In the genomic region with DNA sequence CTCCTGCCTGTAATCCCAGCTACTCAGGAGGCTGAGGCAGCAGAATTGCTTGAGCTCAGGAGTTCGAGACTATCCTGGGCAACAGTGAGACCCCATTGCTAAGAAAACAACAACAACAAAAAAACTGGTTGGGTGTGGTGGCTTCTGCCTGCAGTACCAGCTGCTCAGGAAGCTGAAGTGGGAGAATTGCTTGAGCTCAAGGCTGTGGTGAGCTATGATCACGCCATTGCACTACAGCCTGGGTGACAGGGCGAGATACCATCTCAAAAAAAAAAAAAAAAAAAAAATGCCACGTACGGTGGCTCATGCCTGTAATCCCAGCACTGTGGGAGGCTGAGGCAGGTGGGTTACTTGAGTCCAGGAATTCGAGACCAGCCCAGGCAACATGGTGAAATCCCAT, we compare ENCODE assay signal across 22 cellular contexts. TPM values are rescaled to one million over a fixed set of nuclear protein-coding genes. Genes with fewer than 3 reads are reported as not detected.
DNase-seq lines count a peak whose midpoint lies in the region; ATAC-seq, FAIRE-seq and TF ChIP-seq lines count a peak whose summit lies in the region.
"Had no signal": no experiment of that assay in that cellular context is flagged by ENCODE, and none has a peak within 500 bp of the region (broad histone marks: within the 10 kb centered on the region; RNA-seq: fewer than 3 reads in every experiment).

No MANE protein-coding gene starts in this region.

- peak; percentile 63 for ATAC-seq in activated CD8-positive, alpha-beta T cell treated with anti-CD3 and anti-CD28 coated beads, Interleukin-2, amount 10 ng/mL, durations not matched to agents 7 days and 5 days
- no peak for ATAC-seq in activated CD8-positive, alpha-beta T cell treated with anti-CD3 and anti-CD28 coated beads for 36 hours
- ATAC-seq in DND-41 (ENCODE audit: insufficient read depth, low read depth), result peak; percentile 73
- no peak for ATAC-seq in pancreas
- no peak for ATAC-seq in activated naive CD8-positive, alpha-beta T cell treated with anti-CD3 and anti-CD28 coated beads, Interleukin-2, amount 50 U/mL, for 24 hours
- ATAC-seq: HCT116, K562 had no signal

- H4K20me1 ChIP-seq in DND-41 (ENCODE audit: insufficient read depth, low read length), result no peaks in the 10 kb centered on the region
- H4K20me1 ChIP-seq in neural progenitor cell (ENCODE audit: low read depth), result no peaks in the 10 kb centered on the region

- intact Hi-C loops in activated CD8-positive, alpha-beta T cell treated with anti-CD3 and anti-CD28 coated beads for 36 hours (cut with micrococcal nuclease), result no loop called here
- intact Hi-C loops in activated CD4-positive, alpha-beta memory T cell treated with anti-CD3 and anti-CD28 coated beads for 36 hours (cut with micrococcal nuclease), result no loop called here
- intact Hi-C loops in pancreas (cut with DNase I), result no loop called here

- H3K9me3 ChIP-seq in DND-41 (ENCODE audit: insufficient read depth, low read length, severe bottlenecking) (no peaks in the 10 kb centered on the region), trophoblast cell (ENCODE audit: insufficient read depth, low read depth, low read length) (no peaks in the 10 kb centered on the region), neural progenitor cell (ENCODE audit: low read depth) (no peaks in the 10 kb centered on the region), pancreas (no peaks in the 10 kb centered on the region)

- H3K4ac ChIP-seq in trophoblast cell (ENCODE audit: low read depth, low read length), result no peak overlapping the region

- no peak overlapping the region for H4K8ac ChIP-seq in trophoblast cell (ENCODE audit: low read depth, low read length)

- H4K91ac ChIP-seq in trophoblast cell (ENCODE audit: low read depth, low read length), result no peak overlapping the region

- no peak overlapping the region for H2AK5ac ChIP-seq in trophoblast cell (ENCODE audit: low read length)

- H3K4me1 Mint-ChIP-seq in activated CD8-positive, alpha-beta T cell treated with anti-CD3 and anti-CD28 coated beads, Interleukin-2, amount 10 ng/mL, durations not matched to agents 7 days and 5 days (ENCODE audit: low read depth), result peaks cover 5% of the 10 kb centered on the region
- no peaks in the 10 kb centered on the region for H3K4me1 Mint-ChIP-seq in activated CD8-positive, alpha-beta T cell treated with anti-CD3 and anti-CD28 coated beads for 36 hours (ENCODE audit: low read depth)
- peaks cover 5% of the 10 kb centered on the region for H3K4me1 Mint-ChIP-seq in activated CD4-positive, alpha-beta memory T cell treated with anti-CD3 and anti-CD28 coated beads for 36 hours (ENCODE audit: low read depth)
- no peaks in the 10 kb centered on the region for H3K4me1 Mint-ChIP-seq in neural progenitor cell
- no peaks in the 10 kb centered on the region for H3K4me1 Mint-ChIP-seq in activated naive CD8-positive, alpha-beta T cell treated with anti-CD3 and anti-CD28 coated beads, Interleukin-2, amount 50 U/mL, for 24 hours

- no peak for FAIRE-seq in pancreas (lab: Jason Lieb, UNC)
- FAIRE-seq: G401.6, GM12892, K562 had no signal

- no peak overlapping the region for H3K14ac ChIP-seq in trophoblast cell (ENCODE audit: low read length)

- no peaks in the 10 kb centered on the region for H3K27me3 Mint-ChIP-seq in activated CD8-positive, alpha-beta T cell treated with anti-CD3 and anti-CD28 coated beads, Interleukin-2, amount 10 ng/mL, durations not matched to agents 7 days and 5 days (ENCODE audit: low read depth)
- H3K27me3 Mint-ChIP-seq in activated CD8-positive, alpha-beta T cell treated with anti-CD3 and anti-CD28 coated beads for 36 hours, result no peaks in the 10 kb centered on the region
- H3K27me3 Mint-ChIP-seq in activated CD4-positive, alpha-beta memory T cell treated with anti-CD3 and anti-CD28 coated beads for 36 hours, result no peaks in the 10 kb centered on the region
- no peaks in the 10 kb centered on the region for H3K27me3 Mint-ChIP-seq in neural progenitor cell (ENCODE audit: insufficient read depth, low read depth)
- no peaks in the 10 kb centered on the region for H3K27me3 Mint-ChIP-seq in activated naive CD8-positive, alpha-beta T cell treated with anti-CD3 and anti-CD28 coated beads, Interleukin-2, amount 50 U/mL, for 24 hours

- POLR2A ChIA-PET in activated CD8-positive, alpha-beta T cell treated with anti-CD3 and anti-CD28 coated beads, Interleukin-2, amount 10 ng/mL, durations not matched to agents 7 days and 5 days (lab: Charles Lee), result no interaction called here
- POLR2A ChIA-PET in activated CD8-positive, alpha-beta T cell treated with anti-CD3 and anti-CD28 coated beads for 36 hours (lab: Charles Lee), result interaction anchor here (1.0 kb wide), 1 partner anchor 55 kb away, joined by 3 read pairs; no protein-coding TSS in a partner anchor
- POLR2A ChIA-PET in activated CD4-positive, alpha-beta memory T cell treated with anti-CD3 and anti-CD28 coated beads for 36 hours (lab: Charles Lee), result no interaction called here

- H3K36me3 ChIP-seq in DND-41 (ENCODE audit: insufficient read depth, low read length) (peaks cover 78% of the 10 kb centered on the region), trophoblast cell (ENCODE audit: control insufficient read depth in 1 of 2, insufficient read depth in 2 of 2, low read length in 2 of 2) (peaks cover 34 to 43% of the 10 kb centered on the region in 2 experiments), neural progenitor cell (peaks cover 24% of the 10 kb centered on the region), pancreas (peaks cover 0 to 70% (median 7%) of the 10 kb centered on the region in 3 donors)

- H3K4me1 ChIP-seq in DND-41 (ENCODE audit: insufficient read depth, low read length) (no peaks in the 10 kb centered on the region; the same call in 1 of the 2 replicates), trophoblast cell (ENCODE audit: control insufficient read depth in 1 of 2, insufficient read depth in 2 of 2, low read length in 2 of 2) (no peaks in the 10 kb centered on the region), neural progenitor cell (no peaks in the 10 kb centered on the region), pancreas (no peaks in the 10 kb centered on the region)

- peak overlapping the region; percentile 83 for H3K27ac Mint-ChIP-seq in activated CD8-positive, alpha-beta T cell treated with anti-CD3 and anti-CD28 coated beads, Interleukin-2, amount 10 ng/mL, durations not matched to agents 7 days and 5 days
- H3K27ac Mint-ChIP-seq in activated CD8-positive, alpha-beta T cell treated with anti-CD3 and anti-CD28 coated beads for 36 hours, result no peak overlapping the region
- H3K27ac Mint-ChIP-seq in activated CD4-positive, alpha-beta memory T cell treated with anti-CD3 and anti-CD28 coated beads for 36 hours, result no peak overlapping the region
- no peak overlapping the region for H3K27ac Mint-ChIP-seq in neural progenitor cell
- H3K27ac Mint-ChIP-seq in activated naive CD8-positive, alpha-beta T cell treated with anti-CD3 and anti-CD28 coated beads, Interleukin-2, amount 50 U/mL, for 24 hours, result no peak overlapping the region

- H3K36me3 Mint-ChIP-seq in activated CD8-positive, alpha-beta T cell treated with anti-CD3 and anti-CD28 coated beads, Interleukin-2, amount 10 ng/mL, durations not matched to agents 7 days and 5 days (ENCODE audit: low read depth), result peaks cover 35% of the 10 kb centered on the region
- H3K36me3 Mint-ChIP-seq in activated CD8-positive, alpha-beta T cell treated with anti-CD3 and anti-CD28 coated beads for 36 hours (ENCODE audit: low read depth), result peaks cover 14% of the 10 kb centered on the region
- H3K36me3 Mint-ChIP-seq in activated CD4-positive, alpha-beta memory T cell treated with anti-CD3 and anti-CD28 coated beads for 36 hours, result peaks cover 14% of the 10 kb centered on the region
- peaks cover 17% of the 10 kb centered on the region for H3K36me3 Mint-ChIP-seq in neural progenitor cell
- H3K36me3 Mint-ChIP-seq in activated naive CD8-positive, alpha-beta T cell treated with anti-CD3 and anti-CD28 coated beads, Interleukin-2, amount 50 U/mL, for 24 hours (ENCODE audit: low read depth), result peaks cover 21% of the 10 kb centered on the region

- H3K27me3 ChIP-seq in DND-41 (ENCODE audit: insufficient read depth, low read length, poor library complexity) (no peaks in the 10 kb centered on the region), trophoblast cell (ENCODE audit: insufficient read depth, low read length) (no peaks in the 10 kb centered on the region), neural progenitor cell (no peaks in the 10 kb centered on the region), pancreas (no peaks in the 10 kb centered on the region)

- H3K4me3 Mint-ChIP-seq in activated CD8-positive, alpha-beta T cell treated with anti-CD3 and anti-CD28 coated beads, Interleukin-2, amount 10 ng/mL, durations not matched to agents 7 days and 5 days, result no peak overlapping the region
- no peak overlapping the region for H3K4me3 Mint-ChIP-seq in activated CD8-positive, alpha-beta T cell treated with anti-CD3 and anti-CD28 coated beads for 36 hours
- H3K4me3 Mint-ChIP-seq in activated CD4-positive, alpha-beta memory T cell treated with anti-CD3 and anti-CD28 coated beads for 36 hours, result no peak overlapping the region
- no peak overlapping the region for H3K4me3 Mint-ChIP-seq in neural progenitor cell
- H3K4me3 Mint-ChIP-seq in activated naive CD8-positive, alpha-beta T cell treated with anti-CD3 and anti-CD28 coated beads, Interleukin-2, amount 50 U/mL, for 24 hours, result no peak overlapping the region

- no peaks in the 10 kb centered on the region for H3K79me1 ChIP-seq in trophoblast cell (ENCODE audit: low read length)

- TF ChIP-seq CTCF in activated CD8-positive, alpha-beta T cell treated with anti-CD3 and anti-CD28 coated beads for 36 hours (IDR thresholded peaks at IDR 0.05), result no peak
- TF ChIP-seq CTCF in DND-41 (IDR thresholded peaks at IDR 0.05; ENCODE audit: borderline replicate concordance, extremely low read depth, low read length, poor library complexity, severe bottlenecking) (no peak), neural progenitor cell (IDR thresholded peaks at IDR 0.05) (no peak), pancreas (IDR thresholded peaks at IDR 0.05) (no peak)

- no peak overlapping the region for H3K23ac ChIP-seq in trophoblast cell (ENCODE audit: low read length)

- no CpG with 5 or more reads among the region's 6 CpGs for WGBS in trophoblast cell (ENCODE audit: extremely low coverage, insufficient coverage, insufficient read length)
- WGBS in pancreas, 2 donors, result 93 to 98% methylated on average over 4 to 6 of the region's 6 CpGs

- H2BK12ac ChIP-seq in trophoblast cell (ENCODE audit: low read length), result no peak overlapping the region

- H3K4me3 ChIP-seq in DND-41 (ENCODE audit: low read depth in 1 of 2, low read length in 2 of 2), result no peak overlapping the region
- no peak overlapping the region for H3K4me3 ChIP-seq in trophoblast cell (ENCODE audit: low read depth, low read length)
- H3K4me3 ChIP-seq in neural progenitor cell, result no peak overlapping the region
- H3K4me3 ChIP-seq in pancreas, result no peak overlapping the region
- H3K4me3 ChIP-seq: GM23248, K562 had no signal

- H3K27ac ChIP-seq in DND-41 (ENCODE audit: low read length) (peak overlapping the region; percentile 61; the same call in 1 of the 2 replicates), trophoblast cell (ENCODE audit: low read depth, low read length) (no peak overlapping the region), neural progenitor cell (no peak overlapping the region), pancreas (no peak overlapping the region)
- H3K27ac ChIP-seq: GM23248, RWPE1 had no signal

- H2AFZ ChIP-seq in DND-41 (ENCODE audit: low read depth, low read length), result no peak overlapping the region
- H2AFZ ChIP-seq in trophoblast cell (ENCODE audit: insufficient read depth, low read length, poor library complexity), result no peak overlapping the region
- H2AFZ ChIP-seq in neural progenitor cell (replicated peaks), result no peak overlapping the region
- H2AFZ ChIP-seq: GM23248 had no signal

- CTCF ChIA-PET in activated CD8-positive, alpha-beta T cell treated with anti-CD3 and anti-CD28 coated beads, Interleukin-2, amount 10 ng/mL, durations not matched to agents 7 days and 5 days (lab: Charles Lee), result interaction anchor here (0.7 kb wide), 1 partner anchor 47 kb away, joined by 3 read pairs; the partner anchor contains the start of gene NME1
- CTCF ChIA-PET in activated CD8-positive, alpha-beta T cell treated with anti-CD3 and anti-CD28 coated beads for 36 hours (lab: Charles Lee), result interaction anchor here (1.2 kb wide), 1 partner anchor 13 kb away, joined by 3 read pairs; no protein-coding TSS in a partner anchor
- CTCF ChIA-PET in activated CD4-positive, alpha-beta memory T cell treated with anti-CD3 and anti-CD28 coated beads for 36 hours (lab: Charles Lee), result no interaction called here

- H2BK120ac ChIP-seq in trophoblast cell (ENCODE audit: insufficient read depth, low read length, poor library complexity), result no peak overlapping the region

- no peaks in the 10 kb centered on the region for H3K9me3 Mint-ChIP-seq in activated CD8-positive, alpha-beta T cell treated with anti-CD3 and anti-CD28 coated beads, Interleukin-2, amount 10 ng/mL, durations not matched to agents 7 days and 5 days (ENCODE audit: insufficient read depth)
- H3K9me3 Mint-ChIP-seq in activated CD8-positive, alpha-beta T cell treated with anti-CD3 and anti-CD28 coated beads for 36 hours, result no peaks in the 10 kb centered on the region
- no peaks in the 10 kb centered on the region for H3K9me3 Mint-ChIP-seq in activated CD4-positive, alpha-beta memory T cell treated with anti-CD3 and anti-CD28 coated beads for 36 hours
- no peaks in the 10 kb centered on the region for H3K9me3 Mint-ChIP-seq in neural progenitor cell
- no peaks in the 10 kb centered on the region for H3K9me3 Mint-ChIP-seq in activated naive CD8-positive, alpha-beta T cell treated with anti-CD3 and anti-CD28 coated beads, Interleukin-2, amount 50 U/mL, for 24 hours

- peak; percentile 26 for DNase-seq in activated CD8-positive, alpha-beta T cell treated with anti-CD3 and anti-CD28 coated beads, Interleukin-2, amount 10 ng/mL, durations not matched to agents 7 days and 5 days
- no peak for DNase-seq in activated CD8-positive, alpha-beta T cell treated with anti-CD3 and anti-CD28 coated beads for 36 hours
- DNase-seq in DND-41 (peak; percentile 42), trophoblast cell (peak; percentile 3 to 45), neural progenitor cell (ENCODE audit: low spot score) (no peak), pancreas (no peak)
- peak; percentile 12 for DNase-seq in activated CD4-positive, alpha-beta memory T cell treated with anti-CD3 and anti-CD28 coated beads for 36 hours
- no peak for DNase-seq in activated naive CD8-positive, alpha-beta T cell treated with anti-CD3 and anti-CD28 coated beads, Interleukin-2, amount 50 U/mL, for 24 hours
- DNase-seq: C1 segment of cervical spinal cord, Calu3, DMS79, GM23248, NCI-H1048, NCI-H146, NCI-H2081 treated with DMSO at 0.1 percent for 48 hours, NCI-H345, NCI-H526 treated with DMSO at 0.1 percent for 48 hours had no signal

- no peak overlapping the region for H3K4me2 ChIP-seq in DND-41 (ENCODE audit: insufficient read depth, low read length)
- no peak overlapping the region for H3K4me2 ChIP-seq in trophoblast cell (ENCODE audit: low read length)
- no peak overlapping the region for H3K4me2 ChIP-seq in neural progenitor cell

- no peaks in the 10 kb centered on the region for H3K79me2 ChIP-seq in DND-41 (ENCODE audit: insufficient read depth, low read length)
- H3K79me2 ChIP-seq in trophoblast cell (ENCODE audit: control insufficient read depth, insufficient read depth, low read length, poor library complexity), result no peaks in the 10 kb centered on the region
- H3K79me2 ChIP-seq in neural progenitor cell (ENCODE audit: low read depth), result no peaks in the 10 kb centered on the region

- H3K9ac ChIP-seq in DND-41 (ENCODE audit: low read depth, low read length) (no peak overlapping the region), trophoblast cell (ENCODE audit: low read length) (no peak overlapping the region), neural progenitor cell (no peak overlapping the region)
- H3K9ac ChIP-seq: GM23248 had no signal

- no peaks in the 10 kb centered on the region for H3F3A ChIP-seq in neural progenitor cell (ENCODE audit: low read depth)

- no peak overlapping the region for H3K18ac ChIP-seq in trophoblast cell (ENCODE audit: low read length)

- no peak overlapping the region for H4K12ac ChIP-seq in trophoblast cell (ENCODE audit: low read depth, low read length)

- H2BK5ac ChIP-seq in trophoblast cell (ENCODE audit: low read depth, low read length, poor library complexity), result no peak overlapping the region

RNA-seq across cellular contexts. Expression of gene NME2, which starts 34.1 kb away (rescaled TPM):
- 100 to 1,000 TPM; 502 to 542 TPM for total RNA-seq in activated CD8-positive, alpha-beta T cell treated with anti-CD3 and anti-CD28 coated beads, Interleukin-2, amount 10 ng/mL, durations not matched to agents 7 days and 5 days
- total RNA-seq in activated CD8-positive, alpha-beta T cell treated with anti-CD3 and anti-CD28 coated beads for 36 hours, result 100 to 1,000 TPM; 927 to 948 TPM
- 100 to 1,000 TPM; 790 to 814 TPM for total RNA-seq in activated CD4-positive, alpha-beta memory T cell treated with anti-CD3 and anti-CD28 coated beads for 36 hours
- 956 and 974 TPM in 2 replicates for polyA plus RNA-seq in trophoblast cell (2013)
- 287 and 388 TPM in 2 replicates for total RNA-seq in neural progenitor cell (ENCODE audit: low replicate concordance)
- total RNA-seq in pancreas, result 100 to 1,000 TPM; 137 to 315 (median 286) TPM
- polyA plus RNA-seq in pancreas, result 100 to 1,000 TPM; 263 to 371 TPM

RNA-seq across cellular contexts. Expression of gene NME1, which starts 46.9 kb away (rescaled TPM):
- 100 to 1,000 TPM; 148 to 150 TPM for total RNA-seq in activated CD8-positive, alpha-beta T cell treated with anti-CD3 and anti-CD28 coated beads, Interleukin-2, amount 10 ng/mL, durations not matched to agents 7 days and 5 days
- 100 to 1,000 TPM; 296 to 301 TPM for total RNA-seq in activated CD8-positive, alpha-beta T cell treated with anti-CD3 and anti-CD28 coated beads for 36 hours
- 100 to 1,000 TPM; 235 to 238 TPM for total RNA-seq in activated CD4-positive, alpha-beta memory T cell treated with anti-CD3 and anti-CD28 coated beads for 36 hours
- polyA plus RNA-seq in trophoblast cell (2013), result 98.3 and 105 TPM in 2 replicates
- total RNA-seq in neural progenitor cell (ENCODE audit: low replicate concordance) (89.5 and 95.1 TPM in 2 replicates), pancreas (10 to 100 TPM; 15.6 to 49.1 (median 34.8) TPM)
- polyA plus RNA-seq in pancreas, result 10 to 100 TPM; 43.6 to 57.1 TPM

RNA-seq across cellular contexts. Expression of gene MBTD1, which starts 59.6 kb away (rescaled TPM):
- 10 to 100 TPM; 10.4 to 11.4 TPM for total RNA-seq in activated CD8-positive, alpha-beta T cell treated with anti-CD3 and anti-CD28 coated beads, Interleukin-2, amount 10 ng/mL, durations not matched to agents 7 days and 5 days
- 10 to 100 TPM in 1 of 2 experiments, 1 to 10 TPM in 1; 7.0 to 10.2 TPM for total RNA-seq in activated CD8-positive, alpha-beta T cell treated with anti-CD3 and anti-CD28 coated beads for 36 hours
- total RNA-seq in activated CD4-positive, alpha-beta memory T cell treated with anti-CD3 and anti-CD28 coated beads for 36 hours, result 1 to 10 TPM; 7.5 to 7.8 TPM
- polyA plus RNA-seq in trophoblast cell (2013), result 11.6 and 11.8 TPM in 2 replicates
- total RNA-seq in neural progenitor cell (ENCODE audit: low replicate concordance) (50.1 and 69.8 TPM in 2 replicates), pancreas (10 to 100 TPM in 1 of 6 donors, 1 to 10 TPM in 5; 5.7 to 12.6 (median 8.1) TPM)
- 1 to 10 TPM; 5.6 to 7.7 TPM for polyA plus RNA-seq in pancreas

Comparison
In these comparisons a context has a peak if more than half of its experiments do, and no peak if none do; other contexts are left out.
1. ATAC-seq: peak in activated CD8-positive, alpha-beta T cell treated with anti-CD3 and anti-CD28 coated beads, Interleukin-2, amount 10 ng/mL, durations not matched to agents 7 days and 5 days (single experiment) and DND-41 (single experiment); none in activated CD8-positive, alpha-beta T cell treated with anti-CD3 and anti-CD28 coated beads for 36 hours (single experiment), pancreas (0 of 4) and activated naive CD8-positive, alpha-beta T cell treated with anti-CD3 and anti-CD28 coated beads, Interleukin-2, amount 50 U/mL, for 24 hours (single experiment).
2. DNase-seq: peak in activated CD8-positive, alpha-beta T cell treated with anti-CD3 and anti-CD28 coated beads, Interleukin-2, amount 10 ng/mL, durations not matched to agents 7 days and 5 days (single experiment), DND-41 (single experiment), activated CD4-positive, alpha-beta memory T cell treated with anti-CD3 and anti-CD28 coated beads for 36 hours (single experiment) and trophoblast cell (2 of 2); none in activated CD8-positive, alpha-beta T cell treated with anti-CD3 and anti-CD28 coated beads for 36 hours (single experiment), neural progenitor cell (single experiment), pancreas (0 of 6) and activated naive CD8-positive, alpha-beta T cell treated with anti-CD3 and anti-CD28 coated beads, Interleukin-2, amount 50 U/mL, for 24 hours (single experiment).